2 cellular contexts compared by ENCODE assay signal in the genomic region with DNA sequence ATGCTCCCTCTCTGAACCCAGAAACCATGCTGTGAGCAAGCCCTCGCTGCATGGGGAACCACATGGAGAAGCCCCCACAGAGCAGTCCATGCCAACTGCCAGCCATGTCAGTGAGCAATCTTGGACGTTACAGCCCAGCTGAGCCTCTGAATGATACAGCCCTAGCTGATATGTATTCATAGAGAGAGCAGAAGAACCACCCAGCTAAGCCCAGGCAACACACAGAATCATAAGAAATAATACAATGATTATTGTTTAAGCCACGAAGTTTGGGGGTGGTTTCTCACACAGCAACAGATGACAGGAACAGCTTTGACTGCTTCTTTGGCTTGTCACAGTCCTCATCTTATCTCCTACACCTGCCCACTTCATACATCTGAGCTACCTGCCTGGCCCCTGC.
TF ChIP-seq lines count a peak whose summit lies in the region.

No MANE protein-coding gene starts in this region.

TF ChIP-seq in HepG2, 621 proteins besides CTCF, POLR2A, EP300 and RAD21:
- TF ChIP-seq RFX5 (IDR thresholded peaks at IDR 0.05; ENCODE audit: low read depth, low read length): 0 out of 2 replicates have a peak, but pooled peaks have one; percentile 32
- TF ChIP-seq, protein P1, sequence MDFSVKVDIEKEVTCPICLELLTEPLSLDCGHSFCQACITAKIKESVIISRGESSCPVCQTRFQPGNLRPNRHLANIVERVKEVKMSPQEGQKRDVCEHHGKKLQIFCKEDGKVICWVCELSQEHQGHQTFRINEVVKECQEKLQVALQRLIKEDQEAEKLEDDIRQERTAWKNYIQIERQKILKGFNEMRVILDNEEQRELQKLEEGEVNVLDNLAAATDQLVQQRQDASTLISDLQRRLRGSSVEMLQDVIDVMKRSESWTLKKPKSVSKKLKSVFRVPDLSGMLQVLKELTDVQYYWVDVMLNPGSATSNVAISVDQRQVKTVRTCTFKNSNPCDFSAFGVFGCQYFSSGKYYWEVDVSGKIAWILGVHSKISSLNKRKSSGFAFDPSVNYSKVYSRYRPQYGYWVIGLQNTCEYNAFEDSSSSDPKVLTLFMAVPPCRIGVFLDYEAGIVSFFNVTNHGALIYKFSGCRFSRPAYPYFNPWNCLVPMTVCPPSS (IDR thresholded peaks at IDR 0.05): no peak
- TF ChIP-seq ZNF737 (CRISPR knock-in tag; IDR thresholded peaks at IDR 0.05; ENCODE audit: borderline replicate concordance): no peak
- no peak for TF ChIP-seq DPF2 (CRISPR knock-in tag; IDR thresholded peaks at IDR 0.05; ENCODE audit: borderline replicate concordance, low read depth)
- TF ChIP-seq ZNF788 (CRISPR knock-in tag; IDR thresholded peaks at IDR 0.05; ENCODE audit: borderline replicate concordance): no peak
- peak; percentile 99 for TF ChIP-seq ZNF331 (CRISPR knock-in tag; IDR thresholded peaks at IDR 0.05)

TF ChIP-seq in GM23338, 12 proteins besides CTCF, POLR2A, EP300 and RAD21:
- TF ChIP-seq ZNF331 (CRISPR knock-in tag; IDR thresholded peaks at IDR 0.05; ENCODE audit: low read depth) (peak; percentile 76), CREB1 (CRISPR knock-in tag; IDR thresholded peaks at IDR 0.05; ENCODE audit: low read depth) (no peak)
- TF ChIP-seq, protein P2, sequence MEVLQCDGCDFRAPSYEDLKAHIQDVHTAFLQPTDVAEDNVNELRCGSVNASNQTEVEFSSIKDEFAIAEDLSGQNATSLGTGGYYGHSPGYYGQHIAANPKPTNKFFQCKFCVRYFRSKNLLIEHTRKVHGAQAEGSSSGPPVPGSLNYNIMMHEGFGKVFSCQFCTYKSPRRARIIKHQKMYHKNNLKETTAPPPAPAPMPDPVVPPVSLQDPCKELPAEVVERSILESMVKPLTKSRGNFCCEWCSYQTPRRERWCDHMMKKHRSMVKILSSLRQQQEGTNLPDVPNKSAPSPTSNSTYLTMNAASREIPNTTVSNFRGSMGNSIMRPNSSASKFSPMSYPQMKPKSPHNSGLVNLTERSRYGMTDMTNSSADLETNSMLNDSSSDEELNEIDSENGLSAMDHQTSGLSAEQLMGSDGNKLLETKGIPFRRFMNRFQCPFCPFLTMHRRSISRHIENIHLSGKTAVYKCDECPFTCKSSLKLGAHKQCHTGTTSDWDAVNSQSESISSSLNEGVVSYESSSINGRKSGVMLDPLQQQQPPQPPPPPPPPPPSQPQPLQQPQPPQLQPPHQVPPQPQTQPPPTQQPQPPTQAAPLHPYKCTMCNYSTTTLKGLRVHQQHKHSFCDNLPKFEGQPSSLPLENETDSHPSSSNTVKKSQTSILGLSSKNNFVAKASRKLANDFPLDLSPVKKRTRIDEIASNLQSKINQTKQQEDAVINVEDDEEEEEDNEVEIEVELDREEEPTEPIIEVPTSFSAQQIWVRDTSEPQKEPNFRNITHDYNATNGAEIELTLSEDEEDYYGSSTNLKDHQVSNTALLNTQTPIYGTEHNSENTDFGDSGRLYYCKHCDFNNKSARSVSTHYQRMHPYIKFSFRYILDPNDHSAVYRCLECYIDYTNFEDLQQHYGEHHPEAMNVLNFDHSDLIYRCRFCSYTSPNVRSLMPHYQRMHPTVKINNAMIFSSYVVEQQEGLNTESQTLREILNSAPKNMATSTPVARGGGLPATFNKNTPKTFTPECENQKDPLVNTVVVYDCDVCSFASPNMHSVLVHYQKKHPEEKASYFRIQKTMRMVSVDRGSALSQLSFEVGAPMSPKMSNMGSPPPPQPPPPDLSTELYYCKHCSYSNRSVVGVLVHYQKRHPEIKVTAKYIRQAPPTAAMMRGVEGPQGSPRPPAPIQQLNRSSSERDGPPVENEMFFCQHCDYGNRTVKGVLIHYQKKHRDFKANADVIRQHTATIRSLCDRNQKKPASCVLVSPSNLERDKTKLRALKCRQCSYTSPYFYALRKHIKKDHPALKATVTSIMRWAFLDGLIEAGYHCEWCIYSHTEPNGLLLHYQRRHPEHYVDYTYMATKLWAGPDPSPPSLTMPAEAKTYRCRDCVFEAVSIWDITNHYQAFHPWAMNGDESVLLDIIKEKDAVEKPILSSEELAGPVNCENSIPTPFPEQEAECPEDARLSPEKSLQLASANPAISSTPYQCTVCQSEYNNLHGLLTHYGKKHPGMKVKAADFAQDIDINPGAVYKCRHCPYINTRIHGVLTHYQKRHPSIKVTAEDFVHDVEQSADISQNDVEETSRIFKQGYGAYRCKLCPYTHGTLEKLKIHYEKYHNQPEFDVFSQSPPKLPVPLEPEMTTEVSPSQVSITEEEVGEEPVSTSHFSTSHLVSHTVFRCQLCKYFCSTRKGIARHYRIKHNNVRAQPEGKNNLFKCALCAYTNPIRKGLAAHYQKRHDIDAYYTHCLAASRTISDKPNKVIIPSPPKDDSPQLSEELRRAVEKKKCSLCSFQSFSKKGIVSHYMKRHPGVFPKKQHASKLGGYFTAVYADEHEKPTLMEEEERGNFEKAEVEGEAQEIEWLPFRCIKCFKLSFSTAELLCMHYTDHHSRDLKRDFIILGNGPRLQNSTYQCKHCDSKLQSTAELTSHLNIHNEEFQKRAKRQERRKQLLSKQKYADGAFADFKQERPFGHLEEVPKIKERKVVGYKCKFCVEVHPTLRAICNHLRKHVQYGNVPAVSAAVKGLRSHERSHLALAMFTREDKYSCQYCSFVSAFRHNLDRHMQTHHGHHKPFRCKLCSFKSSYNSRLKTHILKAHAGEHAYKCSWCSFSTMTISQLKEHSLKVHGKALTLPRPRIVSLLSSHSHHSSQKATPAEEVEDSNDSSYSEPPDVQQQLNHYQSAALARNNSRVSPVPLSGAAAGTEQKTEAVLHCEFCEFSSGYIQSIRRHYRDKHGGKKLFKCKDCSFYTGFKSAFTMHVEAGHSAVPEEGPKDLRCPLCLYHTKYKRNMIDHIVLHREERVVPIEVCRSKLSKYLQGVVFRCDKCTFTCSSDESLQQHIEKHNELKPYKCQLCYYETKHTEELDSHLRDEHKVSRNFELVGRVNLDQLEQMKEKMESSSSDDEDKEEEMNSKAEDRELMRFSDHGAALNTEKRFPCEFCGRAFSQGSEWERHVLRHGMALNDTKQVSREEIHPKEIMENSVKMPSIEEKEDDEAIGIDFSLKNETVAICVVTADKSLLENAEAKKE (CRISPR knock-in tag; IDR thresholded peaks at IDR 0.05): no peak
- TF ChIP-seq, protein P3, sequence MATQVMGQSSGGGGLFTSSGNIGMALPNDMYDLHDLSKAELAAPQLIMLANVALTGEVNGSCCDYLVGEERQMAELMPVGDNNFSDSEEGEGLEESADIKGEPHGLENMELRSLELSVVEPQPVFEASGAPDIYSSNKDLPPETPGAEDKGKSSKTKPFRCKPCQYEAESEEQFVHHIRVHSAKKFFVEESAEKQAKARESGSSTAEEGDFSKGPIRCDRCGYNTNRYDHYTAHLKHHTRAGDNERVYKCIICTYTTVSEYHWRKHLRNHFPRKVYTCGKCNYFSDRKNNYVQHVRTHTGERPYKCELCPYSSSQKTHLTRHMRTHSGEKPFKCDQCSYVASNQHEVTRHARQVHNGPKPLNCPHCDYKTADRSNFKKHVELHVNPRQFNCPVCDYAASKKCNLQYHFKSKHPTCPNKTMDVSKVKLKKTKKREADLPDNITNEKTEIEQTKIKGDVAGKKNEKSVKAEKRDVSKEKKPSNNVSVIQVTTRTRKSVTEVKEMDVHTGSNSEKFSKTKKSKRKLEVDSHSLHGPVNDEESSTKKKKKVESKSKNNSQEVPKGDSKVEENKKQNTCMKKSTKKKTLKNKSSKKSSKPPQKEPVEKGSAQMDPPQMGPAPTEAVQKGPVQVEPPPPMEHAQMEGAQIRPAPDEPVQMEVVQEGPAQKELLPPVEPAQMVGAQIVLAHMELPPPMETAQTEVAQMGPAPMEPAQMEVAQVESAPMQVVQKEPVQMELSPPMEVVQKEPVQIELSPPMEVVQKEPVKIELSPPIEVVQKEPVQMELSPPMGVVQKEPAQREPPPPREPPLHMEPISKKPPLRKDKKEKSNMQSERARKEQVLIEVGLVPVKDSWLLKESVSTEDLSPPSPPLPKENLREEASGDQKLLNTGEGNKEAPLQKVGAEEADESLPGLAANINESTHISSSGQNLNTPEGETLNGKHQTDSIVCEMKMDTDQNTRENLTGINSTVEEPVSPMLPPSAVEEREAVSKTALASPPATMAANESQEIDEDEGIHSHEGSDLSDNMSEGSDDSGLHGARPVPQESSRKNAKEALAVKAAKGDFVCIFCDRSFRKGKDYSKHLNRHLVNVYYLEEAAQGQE (IDR thresholded peaks at IDR 0.05; ENCODE audit: unreplicated experiment): no peak
TF ChIP-seq in GM23338: peak in this region for 1.
